In the genomic region with DNA sequence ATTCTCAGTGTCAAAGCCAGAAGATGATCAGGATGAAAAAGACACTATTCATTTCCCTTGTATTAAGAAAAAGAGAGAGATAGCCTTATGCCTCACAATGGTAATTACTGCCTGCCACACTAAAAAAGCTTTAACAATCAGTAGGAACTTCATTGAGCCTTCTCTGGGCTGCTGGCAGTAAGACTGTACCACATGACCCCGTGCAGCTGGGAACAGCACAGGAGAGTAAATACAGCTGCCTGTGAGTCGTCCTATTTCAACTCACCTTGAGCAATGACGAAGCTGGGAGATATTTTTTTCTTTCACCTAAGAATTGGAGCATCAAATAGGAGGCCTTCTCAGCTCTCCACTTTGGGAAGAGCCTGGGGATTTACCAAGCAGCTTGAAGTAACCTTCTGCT, we compare ENCODE assay signal across 14 cellular contexts.
DNase-seq lines count a peak whose midpoint lies in the region; ATAC-seq and TF ChIP-seq lines count a peak whose summit lies in the region.
"Had no signal": no experiment of that assay in that cellular context is flagged by ENCODE, and none has a peak within 500 bp of the region (broad histone marks: within the 10 kb centered on the region; RNA-seq: fewer than 3 reads in every experiment).

No MANE protein-coding gene starts in this region.

- TF ChIP-seq CTCF in MCF 10A (IDR thresholded peaks at IDR 0.05; ENCODE audit: unreplicated experiment) (no peak), breast epithelium (IDR thresholded peaks at IDR 0.05) (no peak)
- TF ChIP-seq CTCF in CD8-positive, alpha-beta T cell (IDR thresholded peaks at IDR 0.05): no peak

- H3K4me3 ChIP-seq in breast epithelium: no peak overlapping the region
- no peak overlapping the region for H3K4me3 ChIP-seq in CD8-positive, alpha-beta T cell (ENCODE audit: low read depth, low read length)
- H3K4me3 ChIP-seq: SK-N-MC, thyroid gland had no signal

- no peak for ATAC-seq in HG03135 (IDR thresholded peaks at IDR 0.05; ENCODE audit: unreplicated experiment)
- no peak for ATAC-seq in CD8-positive, alpha-beta T cell
- ATAC-seq in GM18520 (IDR thresholded peaks at IDR 0.05; ENCODE audit: unreplicated experiment): no peak
- no peak for ATAC-seq in GM19467 (IDR thresholded peaks at IDR 0.05; ENCODE audit: unreplicated experiment)

- no TSS peak for BruUV-seq in MCF 10A (replicated peaks; lab: Mats Ljungman, UMichigan)

- H3K4me1 ChIP-seq in breast epithelium: no peaks in the 10 kb centered on the region
- no peaks in the 10 kb centered on the region for H3K4me1 ChIP-seq in CD8-positive, alpha-beta T cell (ENCODE audit: insufficient read depth, low read length)
- H3K4me1 ChIP-seq: thyroid gland had no signal

- H3K4me1 Mint-ChIP-seq in MCF 10A (ENCODE audit: insufficient read depth, unreplicated experiment): no peaks in the 10 kb centered on the region
- no peaks in the 10 kb centered on the region for H3K4me1 Mint-ChIP-seq in CD8-positive, alpha-beta T cell (ENCODE audit: low read depth)

- no peaks in the 10 kb centered on the region for H3K9me3 Mint-ChIP-seq in MCF 10A (ENCODE audit: unreplicated experiment)
- no peaks in the 10 kb centered on the region for H3K9me3 Mint-ChIP-seq in CD8-positive, alpha-beta T cell

- H3K27ac Mint-ChIP-seq in MCF 10A (ENCODE audit: low read depth, unreplicated experiment): no peak overlapping the region
- H3K27ac Mint-ChIP-seq in CD8-positive, alpha-beta T cell: no peak overlapping the region

- H3K36me3 Mint-ChIP-seq in MCF 10A (ENCODE audit: insufficient read depth, unreplicated experiment): no peaks in the 10 kb centered on the region
- no peaks in the 10 kb centered on the region for H3K36me3 Mint-ChIP-seq in CD8-positive, alpha-beta T cell

- no peak overlapping the region for H3K27ac ChIP-seq in breast epithelium
- no peak overlapping the region for H3K27ac ChIP-seq in CD8-positive, alpha-beta T cell (ENCODE audit: low read depth, low read length)
- H3K27ac ChIP-seq: SK-N-MC, thyroid gland had no signal

- H3K27me3 Mint-ChIP-seq in MCF 10A (ENCODE audit: insufficient read depth, unreplicated experiment): no peaks in the 10 kb centered on the region
- no peaks in the 10 kb centered on the region for H3K27me3 Mint-ChIP-seq in CD8-positive, alpha-beta T cell (ENCODE audit: low read depth)

- H3K4me3 Mint-ChIP-seq in MCF 10A (ENCODE audit: unreplicated experiment): no peak overlapping the region
- H3K4me3 Mint-ChIP-seq in CD8-positive, alpha-beta T cell: no peak overlapping the region

- peak; percentile 26 for DNase-seq in MCF 10A (ENCODE audit: unreplicated experiment)
- no peak for DNase-seq in breast epithelium (ENCODE audit: low spot score in 2 of 2)
- peak; percentile 39 for DNase-seq in NCI-H510A (lab: John Stamatoyannopoulos, UW)
- DNase-seq in iPS-NIHi7 (ENCODE audit: extremely low spot score): peak; percentile 15
- DNase-seq in CD8-positive, alpha-beta T cell: no peak
- DNase-seq: activated CD8-positive, alpha-beta memory T cell treated with anti-CD3 and anti-CD28 coated beads, Interleukin-2, amount 50 U/mL, for 48 hours; erythroblast; KG1; NK-92 treated with Interleukin-12 subunit alpha and Interleukin-12 subunit beta, amount 100 ng/mL, for 24 hours; thyroid gland had no signal

- no peaks in the 10 kb centered on the region for H3K36me3 ChIP-seq in breast epithelium
- H3K36me3 ChIP-seq in CD8-positive, alpha-beta T cell (ENCODE audit: insufficient read depth, low read length): no peaks in the 10 kb centered on the region
- H3K36me3 ChIP-seq: thyroid gland had no signal

- POLR2A ChIA-PET in MCF 10A (lab: Yijun Ruan, JAX): no interaction called here
- POLR2A ChIA-PET in CD8-positive, alpha-beta T cell (lab: Charles Lee): interaction anchor here (0.6 kb wide), 1 partner anchor 1790 kb away, joined by 3 read pairs; no protein-coding TSS in a partner anchor

- no peaks in the 10 kb centered on the region for H3K27me3 ChIP-seq in breast epithelium
- H3K27me3 ChIP-seq in CD8-positive, alpha-beta T cell (ENCODE audit: insufficient read depth, low read length): no peaks in the 10 kb centered on the region
- H3K27me3 ChIP-seq: thyroid gland had no signal

- CTCF ChIA-PET in MCF 10A (lab: Yijun Ruan, JAX): interaction anchor here (0.6 to 1.4 kb wide), 3 partner anchors 23 to 819 kb away, joined by 3 to 4 read pairs (median 3); no protein-coding TSS in a partner anchor
- CTCF ChIA-PET in CD8-positive, alpha-beta T cell (lab: Charles Lee): no interaction called here

- no peaks in the 10 kb centered on the region for H3K9me3 ChIP-seq in breast epithelium
- H3K9me3 ChIP-seq in CD8-positive, alpha-beta T cell (ENCODE audit: low read length): no peaks in the 10 kb centered on the region
- H3K9me3 ChIP-seq: thyroid gland had no signal

- intact Hi-C loops in MCF 10A (cut with micrococcal nuclease) (no loop called here), breast epithelium (cut with DNase I; ENCODE audit: low total_unique reads) (no loop called here)
- intact Hi-C loops in CD8-positive, alpha-beta T cell (cut with DNase I, micrococcal nuclease): no loop called here

- no peak for TF ChIP-seq POLR2A in breast epithelium (IDR thresholded peaks at IDR 0.05)

Comparison
In these comparisons a context has a peak if more than half of its experiments do, and no peak if none do; other contexts are left out.
1. DNase-seq: peak in MCF 10A (single experiment), NCI-H510A (single experiment) and iPS-NIHi7 (single experiment); none in breast epithelium (0 of 2) and CD8-positive, alpha-beta T cell (0 of 7).